In genomic region chr19:867855-868457, GRCh38 we compare ENCODE assay signal across 1 cellular context.
TF ChIP-seq lines count a peak whose summit lies in the region.

No MANE protein-coding gene starts in this region.

TF ChIP-seq in K562, 482 proteins besides CTCF, POLR2A, EP300 and RAD21 (continued from another document and continues in another):
- TF ChIP-seq ZEB2 (IDR thresholded peaks at IDR 0.05) (no peak), HMGN3 (IDR thresholded peaks at IDR 0.05; ENCODE audit: borderline replicate concordance, extremely low read depth, insufficient read length, low read depth, low read length) (no peak), DACH1 (IDR thresholded peaks at IDR 0.05; ENCODE audit: partially characterized antibody) (no peak), ZHX1 (conservative IDR thresholded peaks at IDR 0.05; ENCODE audit: low read length) (no peak), TOE1 (IDR thresholded peaks at IDR 0.05; ENCODE audit: borderline replicate concordance) (no peak), TOE1 (CRISPR knock-in tag; IDR thresholded peaks at IDR 0.05; ENCODE audit: borderline replicate concordance, low read depth) (0 out of 2 replicates have a peak, but pooled peaks have one; percentile 14), ETS2 (tag; IDR thresholded peaks at IDR 0.05; ENCODE audit: borderline replicate concordance, poor library complexity, severe bottlenecking) (no peak), SIX5 (IDR thresholded peaks at IDR 0.05; ENCODE audit: borderline replicate concordance in 1 of 2, insufficient read depth in 1 of 2, low read depth in 1 of 2, low read length in 2 of 2) (no peak), RBM14 (IDR thresholded peaks at IDR 0.05; ENCODE audit: borderline replicate concordance, insufficient read depth, low read depth, low read length) (0 out of 2 replicates have a peak, but pooled peaks have one; percentile 70), MAX (CRISPR knock-in tag; IDR thresholded peaks at IDR 0.05) (no peak), ATF7 (IDR thresholded peaks at IDR 0.05) (no peak), ZNF146 (CRISPR knock-in tag; IDR thresholded peaks at IDR 0.05; ENCODE audit: unreplicated experiment) (no peak), MBD2 (IDR thresholded peaks at IDR 0.05; ENCODE audit: borderline replicate concordance, low read depth) (no peak), MITF (IDR thresholded peaks at IDR 0.05) (no peak), ZNF41 (CRISPR knock-in tag; conservative IDR thresholded peaks at IDR 0.05) (no peak), SIN3A (IDR thresholded peaks at IDR 0.05; ENCODE audit: borderline replicate concordance in 2 of 2, control insufficient read depth in 1 of 2, low read depth in 2 of 2, low read length in 2 of 2) (0 out of 4 replicates have a peak, but pooled peaks of 1 of the 2 experiments have one; percentile 24), THRA (IDR thresholded peaks at IDR 0.05) (no peak), ZNF586 (CRISPR knock-in tag; conservative IDR thresholded peaks at IDR 0.05) (no peak), ZNF511 (CRISPR knock-in tag; IDR thresholded peaks at IDR 0.05) (no peak), SNIP1 (IDR thresholded peaks at IDR 0.05; ENCODE audit: low read depth) (no peak), SOX6 (IDR thresholded peaks at IDR 0.05) (no peak), CCNT2 (IDR thresholded peaks at IDR 0.05; ENCODE audit: borderline replicate concordance, extremely low read depth, insufficient read length, low read depth, low read length) (peak; percentile 49), RBM39 (optimal IDR thresholded peaks at IDR 0.05; ENCODE audit: low read depth, low read length) (no peak), THAP12 (CRISPR knock-in tag; IDR thresholded peaks at IDR 0.05) (0 out of 2 replicates have a peak, but pooled peaks have one; percentile 28), ZNF518B (CRISPR knock-in tag; IDR thresholded peaks at IDR 0.05) (no peak), RBM17 (IDR thresholded peaks at IDR 0.05; ENCODE audit: borderline replicate concordance, low read depth, low read length) (no peak), ZNF143 (CRISPR knock-in tag; IDR thresholded peaks at IDR 0.05) (no peak), MEF2A (IDR thresholded peaks at IDR 0.05; ENCODE audit: control insufficient read depth, low read depth, low read length) (no peak), ESRRB (CRISPR knock-in tag; IDR thresholded peaks at IDR 0.05; ENCODE audit: borderline replicate concordance) (no peak), MAZ (CRISPR knock-in tag; conservative IDR thresholded peaks at IDR 0.05 in 1 of 2, IDR thresholded peaks at IDR 0.05 in 1 of 2) (no peak), ZNF75A (CRISPR knock-in tag; IDR thresholded peaks at IDR 0.05) (no peak), ATF6 (CRISPR knock-in tag; IDR thresholded peaks at IDR 0.05) (no peak), TCF15 (CRISPR knock-in tag; IDR thresholded peaks at IDR 0.05) (no peak), NONO (IDR thresholded peaks at IDR 0.05; ENCODE audit: low read depth in 2 of 2, low read length in 1 of 2) (no peak), TSC22D4 (tag; IDR thresholded peaks at IDR 0.05) (no peak), RBM15 (IDR thresholded peaks at IDR 0.05; ENCODE audit: insufficient read depth, low read length) (no peak), MEF2D (tag; conservative IDR thresholded peaks at IDR 0.05; ENCODE audit: low read depth) (no peak), ZNF696 (CRISPR knock-in tag; conservative IDR thresholded peaks at IDR 0.05) (no peak), ATF4 (CRISPR knock-in tag; IDR thresholded peaks at IDR 0.05) (no peak), RAD51 (IDR thresholded peaks at IDR 0.05; ENCODE audit: borderline replicate concordance, low read depth) (no peak), PCBP1 (IDR thresholded peaks at IDR 0.05; ENCODE audit: low read depth, low read length, poor library complexity, severe bottlenecking) (peak; percentile 28), ZNF12 (CRISPR knock-in tag; IDR thresholded peaks at IDR 0.05) (no peak), ASH1L (IDR thresholded peaks at IDR 0.05; ENCODE audit: borderline replicate concordance, low read depth, partially characterized antibody) (no peak), E2F1 (CRISPR knock-in tag; IDR thresholded peaks at IDR 0.05) (no peak), TAL1 (IDR thresholded peaks at IDR 0.05) (no peak), GTF2F1 (IDR thresholded peaks at IDR 0.05; ENCODE audit: low read depth, low read length) (no peak), ZBTB2 (IDR thresholded peaks at IDR 0.05) (no peak)
